In the genomic region with DNA sequence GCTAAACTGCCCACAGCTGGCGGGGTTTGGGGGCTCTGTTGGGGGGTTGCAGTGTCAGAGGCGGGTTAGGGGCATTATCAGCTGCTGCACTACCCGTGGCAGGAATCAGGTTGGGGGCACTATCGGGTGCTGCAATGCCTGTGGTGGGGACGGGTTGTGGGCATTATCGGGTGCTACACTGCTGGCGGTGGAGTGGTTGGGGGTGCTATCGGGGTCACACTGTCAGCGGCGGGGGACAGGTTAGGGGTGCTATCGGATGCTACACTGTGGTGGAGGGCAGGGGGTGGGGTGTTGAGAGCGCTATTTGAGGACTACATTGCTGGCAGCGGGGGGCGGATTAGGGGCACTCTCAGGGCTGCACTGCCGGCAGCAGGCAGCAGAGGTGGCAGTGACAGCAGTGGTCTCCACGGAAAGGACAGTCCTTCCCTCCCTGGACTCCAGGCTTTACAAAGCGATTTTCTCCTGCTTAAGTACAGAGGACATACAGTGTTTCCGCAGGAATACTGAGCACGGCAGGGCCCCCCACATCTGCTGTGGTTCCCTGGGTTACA, we compare ENCODE assay signal across 1 cellular context.
TF ChIP-seq lines count a peak whose summit lies in the region.

No MANE protein-coding gene starts in this region.

TF ChIP-seq in GM23338, 12 proteins besides CTCF, POLR2A, EP300 and RAD21 (continued from another document):
- TF ChIP-seq STAT1 (IDR thresholded peaks at IDR 0.05; ENCODE audit: unreplicated experiment) (no peak), EZH2 (IDR thresholded peaks at IDR 0.05; ENCODE audit: low read depth, unreplicated experiment) (no peak), ZNF331 (CRISPR knock-in tag; IDR thresholded peaks at IDR 0.05; ENCODE audit: low read depth) (no peak)
